8 cellular contexts compared by ENCODE assay signal in the genomic region with DNA sequence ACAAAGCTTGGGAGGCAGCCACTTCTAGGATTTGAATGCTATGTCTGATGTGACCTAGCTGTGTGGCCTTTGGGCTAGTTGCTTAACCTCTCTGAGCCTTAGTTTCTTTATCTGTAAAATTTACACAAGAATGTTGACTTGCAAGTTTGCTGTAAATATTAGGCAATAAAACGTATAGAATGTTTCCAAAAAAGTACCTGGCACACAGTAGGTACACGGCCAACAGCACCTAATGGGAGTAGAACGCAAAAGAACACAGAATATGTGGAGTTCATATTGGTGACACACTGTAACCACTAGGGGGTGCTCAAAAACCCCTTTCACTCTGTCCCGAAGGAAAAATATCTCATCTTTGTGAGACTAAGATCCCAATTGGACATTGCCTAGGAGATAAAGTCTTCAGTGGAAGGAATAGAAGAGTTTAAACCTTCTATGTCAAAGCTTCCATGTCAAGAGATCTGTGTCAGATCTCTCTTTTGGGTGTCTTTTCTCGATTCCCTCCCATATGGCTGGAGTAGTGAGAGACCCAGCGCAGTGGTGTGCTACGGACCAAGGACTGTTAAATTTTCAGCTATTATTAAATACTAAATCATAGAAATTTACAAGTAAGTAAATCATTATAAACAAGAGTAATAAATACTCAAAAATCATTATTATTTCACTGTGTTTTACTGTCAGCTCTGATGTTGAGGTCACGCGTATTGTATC.
DNase-seq lines count a peak whose midpoint lies in the region; TF ChIP-seq lines count a peak whose summit lies in the region.

No MANE protein-coding gene starts in this region.

- DNase-seq in NCI-H1694 treated with DMSO at 0.1 percent for 48 hours (lab: John Stamatoyannopoulos, UW), result peak; percentile 1
- no peak for DNase-seq in NCI-H1694 (lab: John Stamatoyannopoulos, UW)
- DNase-seq in HAP-1 (ENCODE audit: low spot score in 2 of 2), result peak; percentile 13 to 39
- DNase-seq in SK-N-DZ (ENCODE audit: low spot score), result peak; percentile 22
- peak; percentile 44 for DNase-seq in foreskin melanocyte
- DNase-seq in thyroid gland, result no peak
- no peak for DNase-seq in stimulated activated CD4-positive, alpha-beta T cell treated with anti-CD3 and anti-CD28 coated beads, Interleukin-4, amount 100 ng/mL, for 1 hour
- DNase-seq in ecto neural progenitor cell (ENCODE audit: low spot score), result no peak

- peak; percentile 30 to 65 (median 46) for TF ChIP-seq CTCF in thyroid gland (IDR thresholded peaks at IDR 0.05)

- in situ Hi-C loops in HAP-1 (cut with MboI; ENCODE audit: low sequenced_read_pairs), result no loop called here

- intact Hi-C loops in thyroid gland (cut with DNase I), result no loop called here

- H3K36me3 ChIP-seq in HAP-1 (replicated peaks) (no peaks in the 10 kb centered on the region), thyroid gland (no peaks in the 10 kb centered on the region)

- H3K4me3 ChIP-seq in HAP-1, result no peak overlapping the region
- H3K4me3 ChIP-seq in thyroid gland (replicated peaks in 1 of 3), result no peak overlapping the region

- 77 to 80% methylated on average over 9 of the region's 9 CpGs for WGBS in thyroid gland, 2 donors

- H3K27ac ChIP-seq in thyroid gland, result no peak overlapping the region

- H3K27me3 ChIP-seq in HAP-1 (ENCODE audit: low read depth) (no peaks in the 10 kb centered on the region), thyroid gland (no peaks in the 10 kb centered on the region)

- H3K4me1 ChIP-seq in HAP-1 (no peaks in the 10 kb centered on the region), thyroid gland (no peaks in the 10 kb centered on the region)

- H3K9me3 ChIP-seq in HAP-1 (no peaks in the 10 kb centered on the region), thyroid gland (no peaks in the 10 kb centered on the region)

- TF ChIP-seq POLR2A in thyroid gland (IDR thresholded peaks at IDR 0.05), result no peak

Comparison
In these comparisons a context has a peak if more than half of its experiments do, and no peak if none do; other contexts are left out.
1. DNase-seq: peak in NCI-H1694 treated with DMSO at 0.1 percent for 48 hours (single experiment), HAP-1 (2 of 2), SK-N-DZ (single experiment) and foreskin melanocyte (single experiment); none in NCI-H1694 (single experiment), thyroid gland (0 of 2), stimulated activated CD4-positive, alpha-beta T cell treated with anti-CD3 and anti-CD28 coated beads, Interleukin-4, amount 100 ng/mL, for 1 hour (single experiment) and ecto neural progenitor cell (single experiment).